Comparison of ENCODE assay signal across 5 cellular contexts in genomic region chr19:51805396-51805795, GRCh38. TPM values are rescaled to one million over a fixed set of nuclear protein-coding genes. Genes with fewer than 3 reads are reported as not detected.
"Had no signal": no experiment of that assay in that cellular context is flagged by ENCODE, and none has a peak within 500 bp of the region (broad histone marks: within the 10 kb centered on the region; RNA-seq: fewer than 3 reads in every experiment).

No MANE protein-coding gene starts in this region.

RNA-seq across cellular contexts. Expression of gene FPR3, which starts 10.4 kb away (rescaled TPM):
- total RNA-seq: dermis blood vessel endothelial cell, endothelial cell of umbilical vein, hepatocyte had no signal
- polyA plus RNA-seq: endothelial cell of umbilical vein; hepatocyte; naive thymus-derived CD4-positive, alpha-beta T cell had no signal

RNA-seq across cellular contexts. Expression of gene FPR2, which starts 44.4 kb away (rescaled TPM):
- total RNA-seq: dermis blood vessel endothelial cell, endothelial cell of umbilical vein, hepatocyte, lung microvascular endothelial cell had no signal
- polyA plus RNA-seq: endothelial cell of umbilical vein; hepatocyte; naive thymus-derived CD4-positive, alpha-beta T cell had no signal

RNA-seq across cellular contexts. Expression of gene FPR1, which starts 53.7 kb away (rescaled TPM):
- total RNA-seq: dermis blood vessel endothelial cell, endothelial cell of umbilical vein, lung microvascular endothelial cell had no signal
- polyA plus RNA-seq: endothelial cell of umbilical vein had no signal
